Comparison of ENCODE assay signal across 23 cellular contexts in the genomic region with DNA sequence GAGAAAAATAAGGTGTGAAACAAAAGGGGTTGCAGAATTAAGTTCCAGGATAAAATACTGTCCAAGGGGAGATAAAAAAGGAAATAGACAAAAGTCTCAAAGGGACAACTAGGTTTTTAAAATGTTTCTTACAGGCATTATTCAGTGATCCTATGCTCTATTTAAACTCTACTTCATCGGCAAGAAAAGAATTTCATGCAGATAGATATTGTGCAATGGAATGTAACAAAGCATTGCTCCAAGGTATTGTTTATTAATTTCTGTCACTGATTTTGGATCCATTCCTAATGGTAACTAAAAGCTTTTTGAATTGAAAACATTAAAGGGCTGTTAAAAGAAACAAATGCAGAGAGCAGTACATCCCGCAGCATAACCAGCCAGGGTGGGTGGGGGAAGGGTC.
A peak's percentile ranks its signal among the peaks of the same experiment; 100 is the strongest.
DNase-seq lines count a peak whose midpoint lies in the region; ATAC-seq and TF ChIP-seq lines count a peak whose summit lies in the region.
"Had no signal": no experiment of that assay in that cellular context is flagged by ENCODE, and none has a peak within 500 bp of the region (broad histone marks: within the 10 kb centered on the region; RNA-seq: fewer than 3 reads in every experiment).

No MANE protein-coding gene starts in this region.

- no peak overlapping the region for H2BK120ac ChIP-seq in mesenchymal stem cell (ENCODE audit: low read depth, low read length)

- no peaks in the 10 kb centered on the region for H3K79me1 ChIP-seq in mesenchymal stem cell (replicated peaks; ENCODE audit: low read length, poor library complexity, severe bottlenecking)

- H2AK5ac ChIP-seq in mesenchymal stem cell (ENCODE audit: low read length, severe bottlenecking) = no peak overlapping the region

- DNase-seq in SK-N-MC (ENCODE audit: low read depth, low spot score) (no peak), fibroblast of lung (ENCODE audit: low read depth in 2 of 2) (peak; percentile 28 to 33), mesenchymal stem cell (no peak), sigmoid colon (no peak), hepatocyte (ENCODE audit: low spot score) (no peak)
- DNase-seq in activated naive CD4-positive, alpha-beta T cell treated with Interleukin-2 at 50 U/mL for 16 hours = no peak
- DNase-seq: CD4-positive, CD25-positive, alpha-beta regulatory T cell; COR-L47; DMS 273 treated with DMSO at 0.1 percent for 48 hours; DMS79 treated with DMSO at 0.1 percent for 48 hours; KG1; NCI-H1092; NCI-H1436 treated with DMSO at 0.1 percent for 48 hours; NCI-H2029; NCI-H2227 treated with DMSO at 0.1 percent for 48 hours; NCI-H510A; NCI-H748 treated with DMSO at 0.1 percent for 48 hours; NK-92 treated with Interleukin-12 subunit alpha and Interleukin-12 subunit beta, amount 100 ng/mL, for 24 hours; SIG-M5 had no signal

- no peaks in the 10 kb centered on the region for H3K79me2 ChIP-seq in fibroblast of lung (ENCODE audit: control insufficient read depth, insufficient read depth, low read length)
- H3K79me2 ChIP-seq in hepatocyte = no peaks in the 10 kb centered on the region

- ATAC-seq in GM21825 (IDR thresholded peaks at IDR 0.05; ENCODE audit: unreplicated experiment) = no peak
- ATAC-seq: GM12878, Panc1, SK-N-SH treated with all-trans-retinoic acid at 6 μM for 48 hours had no signal

- H3K4me3 ChIP-seq in SK-N-MC = no peak overlapping the region; the same call in 1 of the 2 replicates
- H3K4me3 ChIP-seq in fibroblast of lung (replicated peaks in 1 of 4; ENCODE audit: control extremely low read depth in 1 of 4, insufficient read depth in 1 of 4, low read depth in 3 of 4, low read length in 4 of 4) = no peak overlapping the region
- no peak overlapping the region for H3K4me3 ChIP-seq in mesenchymal stem cell (ENCODE audit: insufficient read depth in 1 of 2, low read depth in 1 of 2, low read length in 2 of 2)
- no peak overlapping the region for H3K4me3 ChIP-seq in sigmoid colon
- no peak overlapping the region for H3K4me3 ChIP-seq in hepatocyte
- H3K4me3 ChIP-seq: GM12878 had no signal

- no peak overlapping the region for H2BK15ac ChIP-seq in mesenchymal stem cell (ENCODE audit: low read depth, poor library complexity, severe bottlenecking)

- H3K4me1 ChIP-seq in fibroblast of lung (ENCODE audit: control insufficient read depth, extremely low read depth, insufficient read depth, low read length) (no peaks in the 10 kb centered on the region), mesenchymal stem cell (ENCODE audit: control insufficient read depth, insufficient read depth, low read depth, low read length) (peaks cover 4% of the 10 kb centered on the region), sigmoid colon (peaks cover 0 to 54% (median 34%) of the 10 kb centered on the region in 4 donors), hepatocyte (ENCODE audit: insufficient read depth) (peaks cover 7% of the 10 kb centered on the region)

- H3K4me2 ChIP-seq in fibroblast of lung (ENCODE audit: extremely low read depth, insufficient read depth, low read length) (no peak overlapping the region), mesenchymal stem cell (ENCODE audit: low read length, poor library complexity, severe bottlenecking) (no peak overlapping the region), hepatocyte (no peak overlapping the region)

- no peak overlapping the region for H3K14ac ChIP-seq in mesenchymal stem cell (ENCODE audit: low read length in 2 of 2)

- TF ChIP-seq EP300 in sigmoid colon (IDR thresholded peaks at IDR 0.05) = no peak

- H3K36me3 ChIP-seq in SK-N-MC (ENCODE audit: insufficient read depth, low read length) (peaks cover 3% of the 10 kb centered on the region; the same call in 1 of the 2 replicates), fibroblast of lung (ENCODE audit: control insufficient read depth, insufficient read depth, low read length) (no peaks in the 10 kb centered on the region), mesenchymal stem cell (ENCODE audit: control insufficient read depth in 1 of 2, insufficient read depth in 2 of 2, low read depth in 1 of 2, low read length in 2 of 2) (no peaks in the 10 kb centered on the region), sigmoid colon (no peaks in the 10 kb centered on the region), hepatocyte (replicated peaks; ENCODE audit: insufficient read depth, low read depth) (no peaks in the 10 kb centered on the region)

- H3K27me3 ChIP-seq in fibroblast of lung (ENCODE audit: control insufficient read depth, insufficient read depth, low read length) (no peaks in the 10 kb centered on the region), mesenchymal stem cell (ENCODE audit: control insufficient read depth in 1 of 2, insufficient read depth in 1 of 2, low read length in 2 of 2) (no peaks in the 10 kb centered on the region), sigmoid colon (no peaks in the 10 kb centered on the region), hepatocyte (no peaks in the 10 kb centered on the region)

- no peak overlapping the region for H3K23ac ChIP-seq in mesenchymal stem cell (ENCODE audit: low read length in 2 of 2)

- no peak overlapping the region for H3K9ac ChIP-seq in SK-N-MC (ENCODE audit: insufficient read length)
- no peak overlapping the region for H3K9ac ChIP-seq in fibroblast of lung (ENCODE audit: insufficient read depth, low read length)
- H3K9ac ChIP-seq in mesenchymal stem cell (ENCODE audit: low read length) = no peak overlapping the region

- TF ChIP-seq POLR2A in sigmoid colon (IDR thresholded peaks at IDR 0.05) = no peak

- no peak overlapping the region for H2BK12ac ChIP-seq in mesenchymal stem cell (ENCODE audit: low read length in 2 of 2)

- 0 out of 2 replicates have a peak overlapping the region, but pooled peaks have one; percentile 25 for H3K27ac ChIP-seq in SK-N-MC
- H3K27ac ChIP-seq in fibroblast of lung (ENCODE audit: insufficient read depth, low read length) = no peak overlapping the region
- H3K27ac ChIP-seq in mesenchymal stem cell (ENCODE audit: low read length, poor library complexity, severe bottlenecking) = no peak overlapping the region
- H3K27ac ChIP-seq in sigmoid colon = peak overlapping the region in 3 of 4 donors; percentile 35 to 69 (median 56)
- H3K27ac ChIP-seq in hepatocyte = no peak overlapping the region

- intact Hi-C loops in sigmoid colon (cut with DNase I) = no loop called here

- TF ChIP-seq CTCF in fibroblast of lung (conservative IDR thresholded peaks at IDR 0.05 in 1 of 2, IDR thresholded peaks at IDR 0.05 in 1 of 2; ENCODE audit: low read depth in 1 of 2, low read length in 2 of 2) (no peak), sigmoid colon (IDR thresholded peaks at IDR 0.05) (no peak), hepatocyte (IDR thresholded peaks at IDR 0.05; ENCODE audit: poor library complexity) (no peak)

- H4K20me1 ChIP-seq in fibroblast of lung (ENCODE audit: control insufficient read depth, extremely low read depth, insufficient read depth, low read length) (no peaks in the 10 kb centered on the region), hepatocyte (ENCODE audit: insufficient read depth, poor library complexity, severe bottlenecking) (no peaks in the 10 kb centered on the region)

- no peak overlapping the region for H4K91ac ChIP-seq in mesenchymal stem cell (ENCODE audit: low read length)

- no CpG with 5 or more reads among the region's 2 CpGs for whole genome bisulfite sequencing in mesenchymal stem cell
- 83 to 94% methylated on average over 2 of the region's 2 CpGs for WGBS in sigmoid colon, 2 donors
- WGBS in hepatocyte (ENCODE audit: low lambda C conversion rate, missing lambda C conversion rate) = 64% methylated on average over 2 of the region's 2 CpGs

- H4K8ac ChIP-seq in mesenchymal stem cell (ENCODE audit: low read length) = no peak overlapping the region

- H3K9me3 ChIP-seq in SK-N-MC (ENCODE audit: low read depth, low read length) = no peaks in the 10 kb centered on the region
- no peaks in the 10 kb centered on the region for H3K9me3 ChIP-seq in fibroblast of lung (ENCODE audit: control insufficient read depth, insufficient read depth, low read depth, low read length)
- no peaks in the 10 kb centered on the region for H3K9me3 ChIP-seq in mesenchymal stem cell (ENCODE audit: control insufficient read depth, low read length)
- no peaks in the 10 kb centered on the region for H3K9me3 ChIP-seq in sigmoid colon
- H3K9me3 ChIP-seq in hepatocyte (ENCODE audit: low read depth) = no peaks in the 10 kb centered on the region

- H2AFZ ChIP-seq in fibroblast of lung (ENCODE audit: low read length) = no peak overlapping the region
- H2AFZ ChIP-seq in mesenchymal stem cell (ENCODE audit: low read depth, low read length) = no peak overlapping the region
- no peak overlapping the region for H2AFZ ChIP-seq in hepatocyte

- H3K9me2 ChIP-seq in hepatocyte (replicated peaks; ENCODE audit: insufficient read depth) = no peaks in the 10 kb centered on the region

- no peak overlapping the region for H3K18ac ChIP-seq in mesenchymal stem cell (ENCODE audit: low read depth in 1 of 2, low read length in 2 of 2)

- peak overlapping the region; percentile 82 for H2BK5ac ChIP-seq in mesenchymal stem cell (ENCODE audit: low read depth, low read length, poor library complexity, severe bottlenecking)

- H3K4ac ChIP-seq in mesenchymal stem cell (ENCODE audit: low read depth in 1 of 2, low read length in 2 of 2) = no peak overlapping the region

Comparison
In these comparisons a context has a peak if more than half of its experiments do, and no peak if none do; other contexts are left out.
1. DNase-seq: peak in fibroblast of lung (2 of 2); none in SK-N-MC (single experiment), mesenchymal stem cell (single experiment), sigmoid colon (single experiment), hepatocyte (single experiment) and activated naive CD4-positive, alpha-beta T cell treated with Interleukin-2 at 50 U/mL for 16 hours (single experiment).
2. H3K27ac ChIP-seq: peak in SK-N-MC (single experiment) and sigmoid colon (3 of 4); none in fibroblast of lung (single experiment), mesenchymal stem cell (single experiment) and hepatocyte (single experiment).